In the genomic region with DNA sequence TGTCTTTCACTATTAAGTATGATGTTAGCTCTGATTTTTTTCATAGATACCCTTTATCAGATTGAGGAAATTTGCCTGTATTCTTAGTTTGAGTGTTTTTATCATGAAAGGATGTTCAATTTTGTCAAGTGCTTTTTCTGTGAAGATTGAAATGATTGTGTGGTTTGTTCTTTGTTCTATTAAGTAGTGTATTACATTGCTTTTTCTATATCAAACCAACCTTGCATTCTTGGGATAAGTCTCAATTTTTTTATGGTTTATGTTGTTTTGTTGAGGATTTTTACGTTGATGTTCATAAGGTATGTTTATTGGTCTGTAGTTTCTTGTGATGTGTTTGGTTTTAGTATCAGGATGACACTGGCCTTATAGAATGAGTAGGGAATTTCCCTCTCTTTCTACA, we compare ENCODE assay signal across 27 cellular contexts.
"Had no signal": no experiment of that assay in that cellular context is flagged by ENCODE, and none has a peak within 500 bp of the region (broad histone marks: within the 10 kb centered on the region; RNA-seq: fewer than 3 reads in every experiment).

No MANE protein-coding gene starts in this region.

- H3K27me3 Mint-ChIP-seq: naive B cell, progenitor cell of endocrine pancreas had no signal

- H3K9ac ChIP-seq: neural progenitor cell, parathyroid adenoma had no signal

- H3K4me3 ChIP-seq: dorsolateral prefrontal cortex, gastrocnemius medialis, mucosa of descending colon, neural progenitor cell, right lobe of liver, stomach, thyroid gland, vagina had no signal

- H3K4me3 Mint-ChIP-seq: mesothelial cell of epicardium, nephron, neural progenitor cell had no signal

- H3K4me1 ChIP-seq: gastrocnemius medialis, neural progenitor cell, parathyroid adenoma, right lobe of liver, stomach, thyroid gland, vagina had no signal

- FAIRE-seq: kidney, small intestine had no signal

- ATAC-seq: esophagus mucosa, gastrocnemius medialis, left lobe of liver, mucosa of descending colon, right lobe of liver had no signal

- H3K27me3 ChIP-seq: dorsolateral prefrontal cortex, gastrocnemius medialis, neural progenitor cell, right lobe of liver, stomach, thyroid gland, vagina had no signal

- H3K27ac ChIP-seq: dorsolateral prefrontal cortex, epithelial cell of prostate, gastrocnemius medialis, neural progenitor cell, parathyroid adenoma, right lobe of liver, stomach, thyroid gland, vagina had no signal

- H3K9me3 ChIP-seq: gastrocnemius medialis, thyroid gland had no signal

- DNase-seq: dorsolateral prefrontal cortex; effector CD4-positive, alpha-beta T cell; foreskin fibroblast; gastrocnemius medialis; head of caudate nucleus; kidney; mesenchymal stem cell; mucosa of descending colon; naive B cell; right lobe of liver; small intestine; stimulated activated CD4-positive, alpha-beta T cell treated with anti-CD3 and anti-CD28 coated beads, Interleukin-15, amount 100 ng/mL, for 24 hours; stimulated activated CD4-positive, alpha-beta T cell treated with anti-CD3 and anti-CD28 coated beads, Interleukin-2, amount 100 ng/mL, for 48 hours; stimulated activated CD8-positive, alpha-beta memory T cell treated with anti-CD3 and anti-CD28 coated beads, Interleukin-4, amount 100 ng/mL, for 48 hours; stimulated activated naive CD4-positive, alpha-beta T cell; stomach; thyroid gland; trophoblast cell had no signal

- H2AFZ ChIP-seq: neural progenitor cell, parathyroid adenoma had no signal

- H3K79me2 ChIP-seq: parathyroid adenoma had no signal

- H3K4me1 Mint-ChIP-seq: mesothelial cell of epicardium, nephron, neural progenitor cell had no signal

- H3K27ac Mint-ChIP-seq: mesothelial cell of epicardium, nephron, neural progenitor cell, progenitor cell of endocrine pancreas had no signal

- H3K4me2 ChIP-seq: neural progenitor cell had no signal
